Comparison of ENCODE assay signal across 8 cellular contexts in genomic region chr20:3906744-3907716, GRCh38. TPM values are rescaled to one million over a fixed set of nuclear protein-coding genes. Genes with fewer than 3 reads are reported as not detected.
DNase-seq lines count a peak whose midpoint lies in the region; ATAC-seq, FAIRE-seq and TF ChIP-seq lines count a peak whose summit lies in the region.
"Not testable (repeated sequence)": the region's sequence is repeated elsewhere in the genome, so short reads cannot be mapped to it uniquely, and the experiment has no call there.

No MANE protein-coding gene starts in this region.

- H3K9me3 Mint-ChIP-seq in activated CD8-positive, alpha-beta memory T cell treated with anti-CD3 and anti-CD28 coated beads, Interleukin-2, amount 10 ng/mL, durations not matched to agents 7 days and 5 days (ENCODE audit: low read depth) = not testable (repeated sequence)

- H3K36me3 Mint-ChIP-seq in activated CD8-positive, alpha-beta memory T cell treated with anti-CD3 and anti-CD28 coated beads, Interleukin-2, amount 10 ng/mL, durations not matched to agents 7 days and 5 days = peaks cover 54% of the 10 kb centered on the region

- CTCF ChIA-PET in activated CD8-positive, alpha-beta memory T cell treated with anti-CD3 and anti-CD28 coated beads, Interleukin-2, amount 10 ng/mL, durations not matched to agents 7 days and 5 days (lab: Charles Lee) = interaction anchor here (0.7 to 1.5 kb wide), 5 partner anchors 14 to 178 kb away, joined by 3 to 7 read pairs (median 4); partner anchors contain the start of gene CENPB

- not testable (repeated sequence) for H2AFZ ChIP-seq in OCI-LY3 (ENCODE audit: low read depth, low read length)

- not testable (repeated sequence) for TF ChIP-seq POLR2A in GM12891 (IDR thresholded peaks at IDR 0.05; ENCODE audit: low read depth, low read length)

- H3K9me3 ChIP-seq in OCI-LY3 (ENCODE audit: insufficient read depth, low read length); effector memory CD4-positive, alpha-beta T cell (ENCODE audit: control insufficient read depth, low read length): not testable (repeated sequence)

- H3K36me3 ChIP-seq in OCI-LY3 (replicated peaks; ENCODE audit: low read depth, low read length) = peaks cover 52% of the 10 kb centered on the region
- H3K36me3 ChIP-seq in effector memory CD4-positive, alpha-beta T cell (ENCODE audit: control insufficient read depth, insufficient read depth, low read length) = peaks cover 39% of the 10 kb centered on the region

- ATAC-seq in GM19324 (IDR thresholded peaks at IDR 0.05; ENCODE audit: low FRiP score, unreplicated experiment) = peak; percentile 71
- ATAC-seq in GM21786 (IDR thresholded peaks at IDR 0.05; ENCODE audit: unreplicated experiment) = peak; percentile 86
- peak; percentile 74 for ATAC-seq in HG03066 (IDR thresholded peaks at IDR 0.05; ENCODE audit: low read depth, unreplicated experiment)
- peak; percentile 95 for ATAC-seq in activated CD8-positive, alpha-beta memory T cell treated with anti-CD3 and anti-CD28 coated beads, Interleukin-2, amount 10 ng/mL, durations not matched to agents 7 days and 5 days

- H3K27ac Mint-ChIP-seq in activated CD8-positive, alpha-beta memory T cell treated with anti-CD3 and anti-CD28 coated beads, Interleukin-2, amount 10 ng/mL, durations not matched to agents 7 days and 5 days = peak overlapping the region; percentile 93

- H3K79me2 ChIP-seq in OCI-LY3 (ENCODE audit: low read length) = peaks cover 94% of the 10 kb centered on the region

- TF ChIP-seq CTCF in OCI-LY3 (IDR thresholded peaks at IDR 0.05; ENCODE audit: low read depth, low read length) = not testable (repeated sequence)

- H3K4me3 Mint-ChIP-seq in activated CD8-positive, alpha-beta memory T cell treated with anti-CD3 and anti-CD28 coated beads, Interleukin-2, amount 10 ng/mL, durations not matched to agents 7 days and 5 days = peak overlapping the region; percentile 58

- not testable (repeated sequence) for DNase-seq in GM12891 (ENCODE audit: insufficient read length, low spot score)
- peak; percentile 82 for DNase-seq in activated CD8-positive, alpha-beta memory T cell treated with anti-CD3 and anti-CD28 coated beads, Interleukin-2, amount 10 ng/mL, durations not matched to agents 7 days and 5 days
- DNase-seq in effector memory CD4-positive, alpha-beta T cell = peak; percentile 20 to 35 (median 28)
- peak; percentile 54 for DNase-seq in stimulated activated CD8-positive, alpha-beta memory T cell treated with anti-CD3 and anti-CD28 coated beads, Interleukin-4, amount 100 ng/mL, for 48 hours

- not testable (repeated sequence) for H3K27me3 ChIP-seq in OCI-LY3 (ENCODE audit: low read depth, low read length); effector memory CD4-positive, alpha-beta T cell (replicated peaks; ENCODE audit: control insufficient read depth, insufficient read depth, low read length, poor library complexity, severe bottlenecking)

- H3K4me1 ChIP-seq in OCI-LY3 (ENCODE audit: low read length) = peaks cover 45% of the 10 kb centered on the region
- H3K4me1 ChIP-seq in effector memory CD4-positive, alpha-beta T cell (ENCODE audit: control insufficient read depth, insufficient read depth, low read length, poor library complexity, severe bottlenecking) = not testable (repeated sequence)

- peak overlapping the region; percentile 90 for H3K27ac ChIP-seq in OCI-LY3 (ENCODE audit: low read length)
- peak overlapping the region; percentile 49 for H3K27ac ChIP-seq in effector memory CD4-positive, alpha-beta T cell (ENCODE audit: insufficient read depth, low read length, poor library complexity, severe bottlenecking)

- peaks cover 69% of the 10 kb centered on the region for H3K4me1 Mint-ChIP-seq in activated CD8-positive, alpha-beta memory T cell treated with anti-CD3 and anti-CD28 coated beads, Interleukin-2, amount 10 ng/mL, durations not matched to agents 7 days and 5 days

- not testable (repeated sequence) for H3K27me3 Mint-ChIP-seq in activated CD8-positive, alpha-beta memory T cell treated with anti-CD3 and anti-CD28 coated beads, Interleukin-2, amount 10 ng/mL, durations not matched to agents 7 days and 5 days

- FAIRE-seq in GM12891 (lab: Jason Lieb, UNC) = peak; percentile 86

- H3K9ac ChIP-seq in OCI-LY3 (ENCODE audit: low read length) = peak overlapping the region; percentile 49

- peaks cover 85% of the 10 kb centered on the region for H4K20me1 ChIP-seq in OCI-LY3 (ENCODE audit: insufficient read depth, low read length)

- H3K4me2 ChIP-seq in OCI-LY3 (ENCODE audit: low read length) = peak overlapping the region; percentile 88

- peak overlapping the region; percentile 68 for H3K4me3 ChIP-seq in OCI-LY3 (ENCODE audit: low read length)
- H3K4me3 ChIP-seq in effector memory CD4-positive, alpha-beta T cell (ENCODE audit: insufficient read depth, low read depth, low read length, poor library complexity, severe bottlenecking) = not testable (repeated sequence)

RNA-seq across cellular contexts. Expression of gene PANK2, which starts 17.8 kb away (rescaled TPM):
- polyA plus RNA-seq in GM12891 (2012; ENCODE audit: low read depth, missing spikeins) = 25.2 TPM
- total RNA-seq in activated CD8-positive, alpha-beta memory T cell treated with anti-CD3 and anti-CD28 coated beads, Interleukin-2, amount 10 ng/mL, durations not matched to agents 7 days and 5 days = 10 to 100 TPM; 77.3 to 82.3 TPM
